In genomic region chr1:9279172-9279840, GRCh38 we compare ENCODE assay signal across 1 cellular context.
TF ChIP-seq lines count a peak whose summit lies in the region.

No MANE protein-coding gene starts in this region.

TF ChIP-seq in H1, 55 proteins besides CTCF, POLR2A, EP300 and RAD21:
- TF ChIP-seq TEAD4 (IDR thresholded peaks at IDR 0.05; ENCODE audit: low read depth, low read length), result 0 out of 2 replicates have a peak, but pooled peaks have one; percentile 43
- TF ChIP-seq POU5F1 (IDR thresholded peaks at IDR 0.05; ENCODE audit: low read depth, low read length), result no peak
